ENCODE assay signal across 7 cellular contexts in genomic region chr14:23728791-23729190, GRCh38.
"Had no signal": no experiment of that assay in that cellular context is flagged by ENCODE, and none has a peak within 500 bp of the region (broad histone marks: within the 10 kb centered on the region; RNA-seq: fewer than 3 reads in every experiment).

No MANE protein-coding gene starts in this region.

- ATAC-seq: K562 had no signal

- H3K27ac ChIP-seq: HL-60, KMS-11 had no signal

- H3K4me3 Mint-ChIP-seq: IgD-negative memory B cell had no signal

- H3K4me3 ChIP-seq: K562 had no signal

- FAIRE-seq: HTR-8/SVneo, K562 had no signal

- H3K4me2 ChIP-seq: KMS-11 had no signal

- DNase-seq: KBM-7, KG1 had no signal

- H3K9ac ChIP-seq: KMS-11 had no signal

- H3K4me1 Mint-ChIP-seq: IgD-negative memory B cell had no signal
